17 cellular contexts compared by ENCODE assay signal in the genomic region with DNA sequence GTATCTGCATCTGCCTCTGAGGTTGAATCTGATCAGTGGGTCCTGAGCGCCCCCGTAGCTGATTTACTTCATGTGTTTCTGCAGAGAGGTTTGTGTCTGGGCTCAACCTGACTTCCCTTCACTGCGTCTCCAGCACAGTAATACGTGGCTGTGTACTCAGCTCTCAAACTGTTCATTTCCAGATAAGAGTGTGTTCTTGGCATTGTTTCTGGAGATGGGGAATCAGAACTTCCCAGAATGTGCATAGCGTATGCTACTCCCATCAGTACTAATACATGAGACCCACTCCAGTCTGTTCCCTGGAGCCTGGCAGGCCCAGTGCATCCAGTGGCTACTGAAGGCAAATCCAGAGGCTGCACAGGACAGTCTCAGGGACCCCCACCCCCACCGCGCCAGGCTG.
DNase-seq lines count a peak whose midpoint lies in the region; ATAC-seq, FAIRE-seq and TF ChIP-seq lines count a peak whose summit lies in the region.
"Had no signal": no experiment of that assay in that cellular context is flagged by ENCODE, and none has a peak within 500 bp of the region (broad histone marks: within the 10 kb centered on the region; RNA-seq: fewer than 3 reads in every experiment).

No MANE protein-coding gene starts in this region.

- intact Hi-C loops in GM12878 (cut with micrococcal nuclease; ENCODE audit: unreplicated experiment) (no loop called here), testis (cut with DNase I; ENCODE audit: low total_unique reads) (no loop called here)

- FAIRE-seq in GM12878 (lab: Jason Lieb, UNC), result no peak
- FAIRE-seq: A549, D721Med, H1 had no signal

- H3K4me1 ChIP-seq in DOHH2 (ENCODE audit: control insufficient read depth, low read length) (peaks cover 57% of the 10 kb centered on the region), OCI-LY1 (ENCODE audit: insufficient read depth, low read length, severe bottlenecking) (peaks cover 48% of the 10 kb centered on the region), GM12878 (ENCODE audit: control insufficient read depth, insufficient read depth, low read length) (peaks cover 20% of the 10 kb centered on the region), testis (peaks cover 10% of the 10 kb centered on the region)
- H3K4me1 ChIP-seq: A549, Caco-2 had no signal

- H3K27me3 ChIP-seq in DOHH2 (ENCODE audit: control insufficient read depth, low read length) (no peaks in the 10 kb centered on the region), OCI-LY1 (ENCODE audit: insufficient read depth, low read length) (no peaks in the 10 kb centered on the region), GM12878 (replicated peaks in 1 of 2; ENCODE audit: control insufficient read depth in 2 of 2, insufficient read depth in 2 of 2, low read length in 1 of 2) (no peaks in the 10 kb centered on the region; a peak in 1 of 4 replicates), testis (no peaks in the 10 kb centered on the region)

- peaks cover 3% of the 10 kb centered on the region; the same call in 1 of the 2 replicates for H3K36me3 ChIP-seq in DOHH2 (ENCODE audit: control insufficient read depth, low read length)
- H3K36me3 ChIP-seq in OCI-LY1 (ENCODE audit: insufficient read depth, low read length), result no peaks in the 10 kb centered on the region
- H3K36me3 ChIP-seq in GM12878 (ENCODE audit: control insufficient read depth in 2 of 2, insufficient read depth in 2 of 2, low read length in 1 of 2), result no peaks in the 10 kb centered on the region
- no peaks in the 10 kb centered on the region for H3K36me3 ChIP-seq in testis (ENCODE audit: low read depth, missing control alignments)

- H3K27me3 Mint-ChIP-seq in osteocyte (ENCODE audit: unreplicated experiment), result no peaks in the 10 kb centered on the region

- H3K4me2 ChIP-seq in DOHH2 (ENCODE audit: low read length) (peak overlapping the region; percentile 76), OCI-LY1 (ENCODE audit: low read length) (peak overlapping the region; percentile 61), GM12878 (ENCODE audit: control insufficient read depth, insufficient read depth) (no peak overlapping the region)
- H3K4me2 ChIP-seq: A549 had no signal

- H3K27ac ChIP-seq in DOHH2 (ENCODE audit: low read depth, low read length) (peak overlapping the region; percentile 85), OCI-LY1 (ENCODE audit: low read depth, low read length, poor library complexity, severe bottlenecking) (peak overlapping the region; percentile 67), GM12878 (ENCODE audit: control insufficient read depth, insufficient read depth) (no peak overlapping the region), testis (no peak overlapping the region)
- H3K27ac ChIP-seq: 22Rv1, A549, C4-2B had no signal

- H3K9me3 Mint-ChIP-seq in osteocyte (ENCODE audit: unreplicated experiment), result peaks cover 29% of the 10 kb centered on the region
- H3K9me3 Mint-ChIP-seq: CD4-positive, alpha-beta T cell had no signal

- RAD21 ChIA-PET in GM12878 (lab: Charles Lee; ENCODE audit: unreplicated experiment), result interaction anchor here (2.9 kb wide), 1 partner anchor 49 kb away, joined by 11 read pairs; no protein-coding TSS in a partner anchor

- H3F3A ChIP-seq in DOHH2 (ENCODE audit: control insufficient read depth, insufficient read depth) (peaks cover 11% of the 10 kb centered on the region; the same call in 1 of the 2 replicates), OCI-LY1 (ENCODE audit: insufficient read depth, low read length) (no peaks in the 10 kb centered on the region)

- H3K9me2 ChIP-seq in DOHH2 (replicated peaks; ENCODE audit: control insufficient read depth, low read length) (no peaks in the 10 kb centered on the region), OCI-LY1 (ENCODE audit: low read depth, low read length) (no peaks in the 10 kb centered on the region)

- in situ Hi-C loops in GM12878 (cut with MboI), result no loop called here

- 73% methylated on average over 7 of the region's 7 CpGs for WGBS in GM12878 (ENCODE audit: insufficient coverage, insufficient replicate concordance, low lambda C conversion rate, missing lambda C conversion rate)
- 51 to 62% methylated on average over 7 of the region's 7 CpGs for WGBS in testis, 2 donors

- H3K79me2 ChIP-seq in DOHH2 (ENCODE audit: control insufficient read depth, low read length) (no peaks in the 10 kb centered on the region), OCI-LY1 (ENCODE audit: insufficient read depth, low read length) (no peaks in the 10 kb centered on the region), GM12878 (ENCODE audit: control insufficient read depth, insufficient read depth, low read length) (no peaks in the 10 kb centered on the region)

- no peak for TF ChIP-seq EP300 in GM12878 (IDR thresholded peaks at IDR 0.05; ENCODE audit: borderline replicate concordance in 1 of 2, control insufficient read depth in 1 of 2, low read depth in 2 of 2, low read length in 2 of 2)

- peak overlapping the region; percentile 61 for H3K4me3 ChIP-seq in DOHH2 (ENCODE audit: low read length)
- H3K4me3 ChIP-seq in OCI-LY1 (ENCODE audit: low read depth, low read length, poor library complexity, severe bottlenecking), result peak overlapping the region; percentile 24
- H3K4me3 ChIP-seq in GM12878, result no peak overlapping the region
- no peak overlapping the region for H3K4me3 ChIP-seq in testis
- H3K4me3 ChIP-seq: A549 had no signal

- no peaks in the 10 kb centered on the region for H3K36me3 Mint-ChIP-seq in osteocyte (ENCODE audit: unreplicated experiment)

- H3K27ac Mint-ChIP-seq in osteocyte (ENCODE audit: unreplicated experiment), result no peak overlapping the region
- H3K27ac Mint-ChIP-seq: CD4-positive, alpha-beta T cell; H9 had no signal

- no peaks in the 10 kb centered on the region for H4K20me1 ChIP-seq in DOHH2 (ENCODE audit: control insufficient read depth, insufficient read depth, low read depth, low read length)
- no peaks in the 10 kb centered on the region for H4K20me1 ChIP-seq in OCI-LY1 (ENCODE audit: insufficient read depth, low read length)
- no peaks in the 10 kb centered on the region for H4K20me1 ChIP-seq in GM12878 (ENCODE audit: control insufficient read depth, insufficient read depth)

- no peak for TF ChIP-seq CTCF in DOHH2 (IDR thresholded peaks at IDR 0.05; ENCODE audit: low read depth, low read length, poor library complexity, severe bottlenecking)
- peak; percentile 19; the same call in 1 of the 2 replicates for TF ChIP-seq CTCF in OCI-LY1 (IDR thresholded peaks at IDR 0.05; ENCODE audit: low read length)
- TF ChIP-seq CTCF in GM12878 (IDR thresholded peaks at IDR 0.05 in 2 of 3, conservative IDR thresholded peaks at IDR 0.05 in 1 of 3; ENCODE audit: control insufficient read depth in 2 of 3, extremely low read depth in 1 of 3, insufficient read depth in 1 of 3, low read depth in 3 of 3, low read length in 3 of 3), result no peak
- TF ChIP-seq CTCF in osteocyte (IDR thresholded peaks at IDR 0.05), result no peak
- no peak for TF ChIP-seq CTCF in testis (IDR thresholded peaks at IDR 0.05)

- no peak for TF ChIP-seq RAD21 in GM12878 (IDR thresholded peaks at IDR 0.05; ENCODE audit: insufficient read depth, low read depth, low read length)

- no TSS peak for BruUV-seq in GM12878 (replicated peaks; lab: Mats Ljungman, UMichigan)

- DNase-seq in GM12878 (ENCODE audit: low read depth, low spot score) (no peak), osteocyte (ENCODE audit: extremely low spot score, unreplicated experiment) (peak; percentile 63), NCI-H1694 treated with DMSO at 0.1 percent for 48 hours (lab: John Stamatoyannopoulos, UW) (no peak), T1000 (lab: John Stamatoyannopoulos, UW) (no peak), testis (no peak)
- DNase-seq: AML-193; Caco-2; CD4-positive, alpha-beta T cell; GDM1; H9 had no signal

- no peak for ATAC-seq in GM12878
- ATAC-seq: A549 had no signal

- CTCF ChIA-PET in GM12878 (lab: Yijun Ruan, JAX), result interaction anchor here (1.5 to 4.4 kb wide), 5 partner anchors 8 to 50 kb away, joined by 4 to 94 read pairs (median 16); no protein-coding TSS in a partner anchor

- H3K9ac ChIP-seq in OCI-LY1 (ENCODE audit: low read length) (peak overlapping the region; percentile 53), GM12878 (ENCODE audit: control insufficient read depth, insufficient read depth, low read length) (no peak overlapping the region)

- POLR2A ChIA-PET in GM12878 (lab: Charles Lee), result no interaction called here

- H2AFZ ChIP-seq in OCI-LY1 (ENCODE audit: low read length) (0 out of 2 replicates have a peak overlapping the region, but pooled peaks have one; percentile 52), GM12878 (ENCODE audit: control insufficient read depth, low read depth, low read length) (peak overlapping the region; percentile 49; the same call in 1 of the 2 replicates)

- no peak overlapping the region for H3K4me3 Mint-ChIP-seq in osteocyte (ENCODE audit: unreplicated experiment)
- H3K4me3 Mint-ChIP-seq: CD4-positive, alpha-beta T cell; H9 had no signal

- SMC1A ChIA-PET in GM12878 (lab: Charles Lee; ENCODE audit: uncharacterized antibody, unreplicated experiment), result interaction anchor here (0.9 to 1.0 kb wide), 3 partner anchors 21 to 50 kb away, joined by 3 to 4 read pairs (median 3); no protein-coding TSS in a partner anchor

- TF ChIP-seq POLR2A in GM12878 (IDR thresholded peaks at IDR 0.05; ENCODE audit: low read depth, low read length), result no peak
- TF ChIP-seq POLR2A in testis (IDR thresholded peaks at IDR 0.05), result no peak

- H3K9me3 ChIP-seq in DOHH2 (ENCODE audit: control insufficient read depth, insufficient read depth, low read length) (peaks cover 17% of the 10 kb centered on the region; the same call in 1 of the 2 replicates), OCI-LY1 (ENCODE audit: low read length) (no peaks in the 10 kb centered on the region), GM12878 (replicated peaks; ENCODE audit: control insufficient read depth, insufficient read depth, low read length) (no peaks in the 10 kb centered on the region; the same call in 2 of the 3 replicates), testis (no peaks in the 10 kb centered on the region)
- H3K9me3 ChIP-seq: A549, Caco-2 had no signal

- no peaks in the 10 kb centered on the region for H3K4me1 Mint-ChIP-seq in osteocyte (ENCODE audit: unreplicated experiment)
- H3K4me1 Mint-ChIP-seq: H9 had no signal

TF ChIP-seq in GM12878, 131 proteins besides CTCF, POLR2A, EP300 and RAD21 (continues in another document):
- TF ChIP-seq ZNF24 (IDR thresholded peaks at IDR 0.05) (no peak), MTA3 (IDR thresholded peaks at IDR 0.05; ENCODE audit: borderline replicate concordance, low read length) (no peak)
- TF ChIP-seq, protein P1, sequence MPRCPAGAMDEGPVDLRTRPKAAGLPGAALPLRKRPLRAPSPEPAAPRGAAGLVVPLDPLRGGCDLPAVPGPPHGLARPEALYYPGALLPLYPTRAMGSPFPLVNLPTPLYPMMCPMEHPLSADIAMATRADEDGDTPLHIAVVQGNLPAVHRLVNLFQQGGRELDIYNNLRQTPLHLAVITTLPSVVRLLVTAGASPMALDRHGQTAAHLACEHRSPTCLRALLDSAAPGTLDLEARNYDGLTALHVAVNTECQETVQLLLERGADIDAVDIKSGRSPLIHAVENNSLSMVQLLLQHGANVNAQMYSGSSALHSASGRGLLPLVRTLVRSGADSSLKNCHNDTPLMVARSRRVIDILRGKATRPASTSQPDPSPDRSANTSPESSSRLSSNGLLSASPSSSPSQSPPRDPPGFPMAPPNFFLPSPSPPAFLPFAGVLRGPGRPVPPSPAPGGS (IDR thresholded peaks at IDR 0.05; ENCODE audit: borderline replicate concordance, insufficient read depth, low read depth, low read length, poor library complexity, severe bottlenecking), result no peak

Comparison
In these comparisons a context has a peak if more than half of its experiments do, and no peak if none do; other contexts are left out.
1. H3K27ac ChIP-seq: peak in DOHH2 (single experiment) and OCI-LY1 (single experiment); none in GM12878 (single experiment) and testis (0 of 2).
2. H3K4me3 ChIP-seq: peak in DOHH2 (single experiment) and OCI-LY1 (single experiment); none in GM12878 (single experiment) and testis (0 of 2).